1 cellular context compared by ENCODE assay signal in the genomic region with DNA sequence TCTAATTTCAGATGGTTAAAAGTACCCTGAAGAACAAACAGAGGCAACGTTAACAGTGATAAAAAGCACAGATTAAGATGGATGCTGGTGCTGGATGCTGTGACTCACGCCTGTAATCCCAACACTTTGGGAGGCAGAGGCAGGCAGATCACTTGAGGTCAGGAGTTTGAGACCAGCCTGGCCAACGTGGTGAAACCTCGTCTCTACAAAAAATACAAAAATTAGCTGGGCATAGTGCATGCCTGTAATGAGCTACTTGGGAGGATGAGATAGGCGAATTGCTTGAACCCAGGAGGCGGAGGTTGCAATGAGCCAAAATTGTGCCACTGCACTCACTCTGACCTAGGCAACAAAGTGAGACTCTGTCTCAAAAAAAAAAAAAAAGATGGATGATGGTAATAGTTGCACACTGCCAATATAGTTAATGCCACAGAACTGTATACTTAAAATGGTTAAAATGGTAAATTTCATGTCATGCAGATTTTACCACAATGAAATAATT.
TF ChIP-seq lines count a peak whose summit lies in the region.

No MANE protein-coding gene starts in this region.

TF ChIP-seq in SK-N-SH treated with all-trans-retinoic acid at 6 μM for 48 hours, 23 proteins besides CTCF, POLR2A, EP300 and RAD21:
- peak; percentile 32; the same call in 1 of the 2 replicates for TF ChIP-seq ISL1 (CRISPR knock-in tag; IDR thresholded peaks at IDR 0.05)
